ENCODE assay signal across 29 cellular contexts in genomic region chr16:57209780-57210179, GRCh38.
"Had no signal": no experiment of that assay in that cellular context is flagged by ENCODE, and none has a peak within 500 bp of the region (broad histone marks: within the 10 kb centered on the region; RNA-seq: fewer than 3 reads in every experiment).

No MANE protein-coding gene starts in this region.

- H3K4me1 Mint-ChIP-seq: endodermal cell had no signal

- H3K9me3 Mint-ChIP-seq: effector memory CD8-positive, alpha-beta T cell; endodermal cell had no signal

- ATAC-seq: effector memory CD8-positive, alpha-beta T cell; esophagus mucosa; foreskin keratinocyte; gastrocnemius medialis; gastroesophageal sphincter; heart left ventricle; heart right ventricle had no signal

- FAIRE-seq: colon, endometrium, endothelial cell of umbilical vein, frontal cortex had no signal

- H3K27ac ChIP-seq: colonic mucosa, coronary artery, dorsolateral prefrontal cortex, epithelial cell of prostate, esophagus muscularis mucosa, esophagus squamous epithelium, foreskin keratinocyte, gastrocnemius medialis, gastroesophageal sphincter, heart left ventricle, heart right ventricle had no signal

- H3K4me3 ChIP-seq: colonic mucosa, coronary artery, dorsolateral prefrontal cortex, esophagus muscularis mucosa, esophagus squamous epithelium, gastrocnemius medialis, gastroesophageal sphincter, heart left ventricle, heart right ventricle had no signal

- H3K4me1 ChIP-seq: colonic mucosa, esophagus muscularis mucosa, gastrocnemius medialis, gastroesophageal sphincter, heart left ventricle had no signal

- H3K27ac Mint-ChIP-seq: dendritic cell treated with granulocyte-macrophage colony-stimulating factor and Interleukin-4, amounts not matched to agents 40 ng/mL and 50 ng/mL, for 4 days; endodermal cell had no signal

- H3K9me3 ChIP-seq: colonic mucosa, esophagus muscularis mucosa, esophagus squamous epithelium, gastrocnemius medialis, gastroesophageal sphincter had no signal

- DNase-seq: colonic mucosa; cortex of kidney; dermis blood vessel endothelial cell; dorsolateral prefrontal cortex; effector CD4-positive, alpha-beta T cell; effector CD8-positive, alpha-beta T cell; effector memory CD4-positive, alpha-beta T cell; effector memory CD8-positive, alpha-beta T cell; endodermal cell; erythroblast; esophagus squamous epithelium; foreskin fibroblast; foreskin keratinocyte; foreskin melanocyte; gastrocnemius medialis; glutamatergic neuron; head of caudate nucleus; heart left ventricle; heart right ventricle had no signal

- H3K4me3 Mint-ChIP-seq: dendritic cell treated with granulocyte-macrophage colony-stimulating factor and Interleukin-4, amounts not matched to agents 40 ng/mL and 50 ng/mL, for 4 days; effector memory CD8-positive, alpha-beta T cell; endodermal cell had no signal

- H3K27me3 Mint-ChIP-seq: dendritic cell treated with granulocyte-macrophage colony-stimulating factor and Interleukin-4, amounts not matched to agents 40 ng/mL and 50 ng/mL, for 4 days; effector memory CD8-positive, alpha-beta T cell had no signal

- H3K27me3 ChIP-seq: colonic mucosa, dorsolateral prefrontal cortex, esophagus muscularis mucosa, esophagus squamous epithelium, foreskin keratinocyte, gastrocnemius medialis, gastroesophageal sphincter, heart left ventricle, heart right ventricle had no signal
